In genomic region chr4:140736669-140737343, GRCh38 we compare ENCODE assay signal across 22 cellular contexts. TPM values are rescaled to one million over a fixed set of nuclear protein-coding genes. Genes with fewer than 3 reads are reported as not detected.
DNase-seq lines count a peak whose midpoint lies in the region; ATAC-seq and TF ChIP-seq lines count a peak whose summit lies in the region.
"Had no signal": no experiment of that assay in that cellular context is flagged by ENCODE, and none has a peak within 500 bp of the region (broad histone marks: within the 10 kb centered on the region; RNA-seq: fewer than 3 reads in every experiment).

No MANE protein-coding gene starts in this region.

- peak overlapping the region; percentile 10 for H4K91ac ChIP-seq in trophoblast cell (ENCODE audit: low read depth, low read length)
- no peak overlapping the region for H4K91ac ChIP-seq in neuronal stem cell (ENCODE audit: low read depth, low read length, poor library complexity)

- H3K79me2 ChIP-seq in GM23248 (ENCODE audit: insufficient read depth) (peaks cover 78% of the 10 kb centered on the region), trophoblast cell (ENCODE audit: control insufficient read depth, insufficient read depth, low read length, poor library complexity) (peaks cover 2% of the 10 kb centered on the region)

- H3K79me1 ChIP-seq in trophoblast cell (ENCODE audit: low read length) = peaks cover 16% of the 10 kb centered on the region
- no peaks in the 10 kb centered on the region for H3K79me1 ChIP-seq in neuronal stem cell (ENCODE audit: low read depth, low read length)

- no peak overlapping the region for H3K27ac ChIP-seq in GM23248
- peak overlapping the region; percentile 45 for H3K27ac ChIP-seq in RWPE2 (ENCODE audit: poor library complexity, severe bottlenecking)
- H3K27ac ChIP-seq in trophoblast cell (ENCODE audit: low read depth, low read length) = peak overlapping the region; percentile 86
- H3K27ac ChIP-seq in neuronal stem cell (replicated peaks; ENCODE audit: low read length) = no peak overlapping the region
- H3K27ac ChIP-seq: ascending aorta, ovary, right lobe of liver, transverse colon had no signal

- H3K4me2 ChIP-seq in GM23248 (ENCODE audit: unreplicated experiment) (no peak overlapping the region), trophoblast cell (ENCODE audit: low read length) (peak overlapping the region; percentile 29), neuronal stem cell (ENCODE audit: insufficient read depth, low read length, poor library complexity, severe bottlenecking) (no peak overlapping the region)

- no peak overlapping the region for H3K23ac ChIP-seq in trophoblast cell (ENCODE audit: low read length)
- H3K23ac ChIP-seq in neuronal stem cell (ENCODE audit: low read depth, low read length, poor library complexity) = no peak overlapping the region

- no peak; the same call in 2 of the 3 replicates for ATAC-seq in RWPE2 (ENCODE audit: low read depth)
- ATAC-seq: activated CD4-positive, CD25-positive, alpha-beta regulatory T cell treated with anti-CD3 and anti-CD28 coated beads, Interleukin-2, amount 50 U/mL, for 24 hours; activated naive CD4-positive, alpha-beta T cell treated with anti-CD3 and anti-CD28 coated beads, Interleukin-2, amount 50 U/mL, for 72 hours; natural killer cell had no signal

- WGBS in GM23248 (ENCODE audit: low coverage in 1 of 2, low lambda C conversion rate in 2 of 2, missing lambda C conversion rate in 2 of 2), 2 experiments = 93 to 99% methylated on average over 6 of the region's 6 CpGs
- WGBS in trophoblast cell (ENCODE audit: extremely low coverage, insufficient coverage, insufficient read length) = no CpG with 5 or more reads among the region's 6 CpGs
- no CpG with 5 or more reads among the region's 6 CpGs for WGBS in neuronal stem cell (ENCODE audit: extremely low coverage in 2 of 2, insufficient read length in 2 of 2, insufficient replicate concordance in 1 of 2), 2 donors

- H2AFZ ChIP-seq in GM23248 (no peak overlapping the region), trophoblast cell (ENCODE audit: insufficient read depth, low read length, poor library complexity) (no peak overlapping the region), neuronal stem cell (ENCODE audit: low read length) (no peak overlapping the region)

- H2AK5ac ChIP-seq in trophoblast cell (ENCODE audit: low read length) = peak overlapping the region; percentile 1
- no peak overlapping the region for H2AK5ac ChIP-seq in neuronal stem cell (ENCODE audit: low read depth, low read length)

- no peaks in the 10 kb centered on the region for H3F3A ChIP-seq in GM23248 (ENCODE audit: insufficient read depth)

- no peak overlapping the region for H2BK15ac ChIP-seq in neuronal stem cell (ENCODE audit: low read length)

- H3K4ac ChIP-seq in trophoblast cell (ENCODE audit: low read depth, low read length) (peak overlapping the region; percentile 4), neuronal stem cell (ENCODE audit: low read length) (no peak overlapping the region)

- in situ Hi-C loops in GM23248 (cut with MboI) = no loop called here

- TF ChIP-seq CTCF in RWPE2 (IDR thresholded peaks at IDR 0.05; ENCODE audit: poor library complexity, severe bottlenecking) = no peak
- no peak for TF ChIP-seq CTCF in fibroblast of the aortic adventitia (IDR thresholded peaks at IDR 0.05; ENCODE audit: insufficient read depth, low read length)
- no peak for TF ChIP-seq CTCF in GM20000 (IDR thresholded peaks at IDR 0.05; ENCODE audit: extremely low read depth, missing control alignments)

- H2BK5ac ChIP-seq in trophoblast cell (ENCODE audit: low read depth, low read length, poor library complexity) (peak overlapping the region; percentile 24), neuronal stem cell (ENCODE audit: low read length) (no peak overlapping the region)

- H3K18ac ChIP-seq in trophoblast cell (ENCODE audit: low read length) (no peak overlapping the region), neuronal stem cell (ENCODE audit: low read length) (no peak overlapping the region)

- H4K12ac ChIP-seq in trophoblast cell (ENCODE audit: low read depth, low read length) = no peak overlapping the region

- H3K14ac ChIP-seq in trophoblast cell (ENCODE audit: low read length) (peak overlapping the region; percentile 16), neuronal stem cell (ENCODE audit: low read length) (no peak overlapping the region)

- DNase-seq in GM23248 (peak; percentile 10), RWPE2 (ENCODE audit: low spot score) (no peak), fibroblast of the aortic adventitia (ENCODE audit: low read depth) (peak; percentile 65), trophoblast cell (no peak), GM20000 (ENCODE audit: low spot score) (no peak), posterior cingulate gyrus (no peak), NCI-H82 treated with DMSO at 0.1 percent for 48 hours (lab: John Stamatoyannopoulos, UW; ENCODE audit: unreplicated experiment) (no peak), neuronal stem cell (ENCODE audit: low spot score) (no peak)
- DNase-seq: activated CD4-positive, alpha-beta memory T cell treated with anti-CD3 and anti-CD28 coated beads for 36 hours; GOT3; Karpas-422; midbrain; natural killer cell; NCI-H2029 treated with DMSO at 0.1 percent for 48 hours; NCI-H2227 treated with DMSO at 0.1 percent for 48 hours; NCI-H748 treated with DMSO at 0.1 percent for 48 hours; ovary; right lobe of liver; transverse colon had no signal

- intact Hi-C loops in posterior cingulate gyrus (cut with DNase I) = no loop called here

- no peaks in the 10 kb centered on the region for H3K36me3 ChIP-seq in GM23248 (ENCODE audit: low read depth)
- no peaks in the 10 kb centered on the region for H3K36me3 ChIP-seq in RWPE2 (ENCODE audit: low read depth)
- H3K36me3 ChIP-seq in trophoblast cell (ENCODE audit: control insufficient read depth in 1 of 2, insufficient read depth in 2 of 2, low read length in 2 of 2) = no peaks in the 10 kb centered on the region
- H3K36me3 ChIP-seq in neuronal stem cell (replicated peaks in 1 of 2; ENCODE audit: control insufficient read depth in 2 of 2, insufficient read depth in 2 of 2, low read length in 2 of 2) = no peaks in the 10 kb centered on the region
- H3K36me3 ChIP-seq: ascending aorta, ovary, right lobe of liver, transverse colon had no signal

- H3K9ac ChIP-seq in GM23248 = no peak overlapping the region
- H3K9ac ChIP-seq in trophoblast cell (ENCODE audit: low read length) = no peak overlapping the region
- no peak overlapping the region for H3K9ac ChIP-seq in neuronal stem cell (ENCODE audit: low read depth, low read length, poor library complexity)

- H3K27me3 ChIP-seq in GM23248 (replicated peaks; ENCODE audit: insufficient read depth) (no peaks in the 10 kb centered on the region), RWPE2 (ENCODE audit: insufficient read depth, poor library complexity, severe bottlenecking) (no peaks in the 10 kb centered on the region), trophoblast cell (ENCODE audit: insufficient read depth, low read length) (no peaks in the 10 kb centered on the region), neuronal stem cell (ENCODE audit: control insufficient read depth in 3 of 3, insufficient read depth in 3 of 3, low read depth in 1 of 3, low read length in 3 of 3) (no peaks in the 10 kb centered on the region)
- H3K27me3 ChIP-seq: ascending aorta, ovary, right lobe of liver, transverse colon had no signal

- H2BK12ac ChIP-seq in trophoblast cell (ENCODE audit: low read length) (no peak overlapping the region), neuronal stem cell (ENCODE audit: low read length) (no peak overlapping the region)

- no peaks in the 10 kb centered on the region for H3K9me3 ChIP-seq in GM23248 (ENCODE audit: low read depth)
- H3K9me3 ChIP-seq in RWPE2 (ENCODE audit: severe bottlenecking) = no peaks in the 10 kb centered on the region
- H3K9me3 ChIP-seq in trophoblast cell (ENCODE audit: insufficient read depth, low read depth, low read length) = no peaks in the 10 kb centered on the region
- no peaks in the 10 kb centered on the region for H3K9me3 ChIP-seq in neuronal stem cell (replicated peaks in 1 of 2; ENCODE audit: control insufficient read depth in 2 of 2, insufficient read depth in 1 of 2, low read depth in 1 of 2, low read length in 2 of 2)
- H3K9me3 ChIP-seq: ascending aorta, ovary, right lobe of liver, transverse colon had no signal

- H3K9me2 ChIP-seq in GM23248 (ENCODE audit: insufficient read depth) = no peaks in the 10 kb centered on the region

- H3K4me1 ChIP-seq in GM23248 (ENCODE audit: insufficient read depth) = peaks cover 17% of the 10 kb centered on the region
- peaks cover 27% of the 10 kb centered on the region for H3K4me1 ChIP-seq in RWPE2 (ENCODE audit: insufficient read depth, poor library complexity, severe bottlenecking)
- peaks cover 13 to 32% of the 10 kb centered on the region in 2 experiments for H3K4me1 ChIP-seq in trophoblast cell (ENCODE audit: control insufficient read depth in 1 of 2, insufficient read depth in 2 of 2, low read length in 2 of 2)
- peaks cover 3 to 6% of the 10 kb centered on the region in 2 donors for H3K4me1 ChIP-seq in neuronal stem cell (ENCODE audit: control insufficient read depth in 2 of 2, insufficient read depth in 1 of 2, low read depth in 1 of 2, low read length in 2 of 2)
- H3K4me1 ChIP-seq: ascending aorta had no signal

- H4K20me1 ChIP-seq in GM23248 (ENCODE audit: insufficient read depth) = 0 out of 2 replicates have a peak, but pooled peaks cover 1% of the 10 kb centered on the region

- H3K4me3 ChIP-seq in GM23248 (no peak overlapping the region), RWPE2 (ENCODE audit: severe bottlenecking) (no peak overlapping the region), fibroblast of the aortic adventitia (ENCODE audit: low read depth, low read length) (no peak overlapping the region), trophoblast cell (ENCODE audit: low read depth, low read length) (no peak overlapping the region), neuronal stem cell (ENCODE audit: low read length in 2 of 2) (no peak overlapping the region)
- H3K4me3 ChIP-seq: ascending aorta, ovary, right lobe of liver, transverse colon had no signal

- H4K8ac ChIP-seq in trophoblast cell (ENCODE audit: low read depth, low read length) (peak overlapping the region; percentile 15), neuronal stem cell (ENCODE audit: low read depth, low read length) (no peak overlapping the region)

- H2BK120ac ChIP-seq in trophoblast cell (ENCODE audit: insufficient read depth, low read length, poor library complexity) = peak overlapping the region; percentile 39
- no peak overlapping the region for H2BK120ac ChIP-seq in neuronal stem cell (ENCODE audit: low read depth, low read length)

RNA-seq across cellular contexts. Expression of gene TBC1D9, which starts 19.4 kb away (rescaled TPM):
- 14.4 and 18.3 TPM in 2 replicates for total RNA-seq in GM23248 (2014; rRNA removed; shearing (Covaris generic))
- 4.4 and 4.6 TPM in 2 replicates for polyA plus RNA-seq in GM23248 (2016; fragmentation: Nextera tagmentation; extraction: Ambion mirVana)
- 12.8 and 28.7 TPM in 2 replicates for total RNA-seq in fibroblast of the aortic adventitia (ENCODE audit: low replicate concordance)
- 21.6 and 23.5 TPM in 2 replicates for polyA plus RNA-seq in trophoblast cell (2013)
- polyA plus RNA-seq in neuronal stem cell (2013, experiment 1 of 2) = 15.9 TPM
- polyA plus RNA-seq in neuronal stem cell (2013, experiment 2 of 2) = 15.3 TPM

Comparison
In these comparisons a context has a peak if more than half of its experiments do, and no peak if none do; other contexts are left out.
1. DNase-seq: peak in GM23248 (single experiment) and fibroblast of the aortic adventitia (single experiment); none in RWPE2 (single experiment), trophoblast cell (0 of 2), GM20000 (single experiment), posterior cingulate gyrus (0 of 10), NCI-H82 treated with DMSO at 0.1 percent for 48 hours (single experiment) and neuronal stem cell (single experiment).
2. H3K27ac ChIP-seq: peak in RWPE2 (single experiment) and trophoblast cell (single experiment); none in GM23248 (single experiment) and neuronal stem cell (single experiment).